In genomic region chr20:23125625-23126191, GRCh38 we compare ENCODE assay signal across 10 cellular contexts. TPM values are rescaled to one million over a fixed set of nuclear protein-coding genes. Genes with fewer than 3 reads are reported as not detected.
A peak's percentile ranks its signal among the peaks of the same experiment; 100 is the strongest.
DNase-seq lines count a peak whose midpoint lies in the region; ATAC-seq and TF ChIP-seq lines count a peak whose summit lies in the region.
"Had no signal": no experiment of that assay in that cellular context is flagged by ENCODE, and none has a peak within 500 bp of the region (broad histone marks: within the 10 kb centered on the region; RNA-seq: fewer than 3 reads in every experiment).

No MANE protein-coding gene starts in this region.

- DNase-seq in KBM-7, result peak; percentile 73
- DNase-seq in mucosa of descending colon, result peak in 1 of 3 donors; percentile 68
- no peak for DNase-seq in T-helper 9 cell
- no peak for DNase-seq in activated naive CD4-positive, alpha-beta T cell treated with anti-CD3 and anti-CD28 coated beads for 36 hours
- DNase-seq: H9, nephron progenitor cell had no signal

- peak; percentile 66 for ATAC-seq in mucosa of descending colon
- ATAC-seq in HG03565 (IDR thresholded peaks at IDR 0.05; ENCODE audit: unreplicated experiment), result no peak
- ATAC-seq in HG03025 (IDR thresholded peaks at IDR 0.05; ENCODE audit: low FRiP score, unreplicated experiment), result no peak

- in situ Hi-C loops in KBM-7 (cut with MboI; ENCODE audit: low pct_unique_long_range_greater_than_20kb, low sequenced_read_pairs), result no loop called here

- H3K4me3 Mint-ChIP-seq in dendritic cell treated with granulocyte-macrophage colony-stimulating factor and Interleukin-4, amounts not matched to agents 40 ng/mL and 50 ng/mL, for 4 days, result no peak overlapping the region
- H3K4me3 Mint-ChIP-seq in activated naive CD4-positive, alpha-beta T cell treated with anti-CD3 and anti-CD28 coated beads for 36 hours, result no peak overlapping the region
- H3K4me3 Mint-ChIP-seq: H9, nephron progenitor cell had no signal

- H3K36me3 ChIP-seq in BLaER1 treated with 17β-estradiol and CSF1 and Interleukin-3, amounts not matched to agents 10 nM and 100 nM, result no peaks in the 10 kb centered on the region
- no peaks in the 10 kb centered on the region for H3K36me3 ChIP-seq in mucosa of descending colon (ENCODE audit: low read depth)

- H3K27ac Mint-ChIP-seq in dendritic cell treated with granulocyte-macrophage colony-stimulating factor and Interleukin-4, amounts not matched to agents 40 ng/mL and 50 ng/mL, for 4 days, result peak overlapping the region; percentile 96
- no peak overlapping the region for H3K27ac Mint-ChIP-seq in activated naive CD4-positive, alpha-beta T cell treated with anti-CD3 and anti-CD28 coated beads for 36 hours

- no peaks in the 10 kb centered on the region for H3K27me3 Mint-ChIP-seq in dendritic cell treated with granulocyte-macrophage colony-stimulating factor and Interleukin-4, amounts not matched to agents 40 ng/mL and 50 ng/mL, for 4 days
- peaks cover 3% of the 10 kb centered on the region for H3K27me3 Mint-ChIP-seq in activated naive CD4-positive, alpha-beta T cell treated with anti-CD3 and anti-CD28 coated beads for 36 hours (ENCODE audit: low read depth)

- intact Hi-C loops in dendritic cell treated with granulocyte-macrophage colony-stimulating factor and Interleukin-4, amounts not matched to agents 40 ng/mL and 50 ng/mL, for 4 days (cut with micrococcal nuclease), result no loop called here
- intact Hi-C loops in mucosa of descending colon (cut with DNase I, micrococcal nuclease), result no loop called here
- intact Hi-C loops in activated naive CD4-positive, alpha-beta T cell treated with anti-CD3 and anti-CD28 coated beads for 36 hours (cut with micrococcal nuclease), result no loop called here

- peak overlapping the region in 3 of 10 experiments; percentile 28 to 56 (median 31); a peak in 5 of 20 replicates for H3K4me3 ChIP-seq in BLaER1 treated with 17β-estradiol and CSF1 and Interleukin-3, amounts not matched to agents 10 nM and 100 nM
- no peak overlapping the region for H3K4me3 ChIP-seq in mucosa of descending colon

- H3K9me3 ChIP-seq in BLaER1 treated with 17β-estradiol and CSF1 and Interleukin-3, amounts not matched to agents 10 nM and 100 nM (replicated peaks in 1 of 11), result no peaks in the 10 kb centered on the region
- H3K9me3 ChIP-seq in mucosa of descending colon, result no peaks in the 10 kb centered on the region

- H3K36me3 Mint-ChIP-seq in dendritic cell treated with granulocyte-macrophage colony-stimulating factor and Interleukin-4, amounts not matched to agents 40 ng/mL and 50 ng/mL, for 4 days (ENCODE audit: low read depth), result no peaks in the 10 kb centered on the region
- H3K36me3 Mint-ChIP-seq in activated naive CD4-positive, alpha-beta T cell treated with anti-CD3 and anti-CD28 coated beads for 36 hours (ENCODE audit: low read depth), result no peaks in the 10 kb centered on the region

- TF ChIP-seq CTCF in mucosa of descending colon (IDR thresholded peaks at IDR 0.05), result no peak

- H3K27me3 ChIP-seq in BLaER1 treated with 17β-estradiol and CSF1 and Interleukin-3, amounts not matched to agents 10 nM and 100 nM, result no peaks in the 10 kb centered on the region

- peak overlapping the region; percentile 79 to 98 (median 93) for H3K9ac ChIP-seq in BLaER1 treated with 17β-estradiol and CSF1 and Interleukin-3, amounts not matched to agents 10 nM and 100 nM

- H3K4me2 ChIP-seq in BLaER1 treated with 17β-estradiol and CSF1 and Interleukin-3, amounts not matched to agents 10 nM and 100 nM, result peak overlapping the region; percentile 82 to 98 (median 90)

- H3K4me1 Mint-ChIP-seq in dendritic cell treated with granulocyte-macrophage colony-stimulating factor and Interleukin-4, amounts not matched to agents 40 ng/mL and 50 ng/mL, for 4 days (ENCODE audit: low read depth), result peaks cover 93% of the 10 kb centered on the region
- no peaks in the 10 kb centered on the region for H3K4me1 Mint-ChIP-seq in activated naive CD4-positive, alpha-beta T cell treated with anti-CD3 and anti-CD28 coated beads for 36 hours (ENCODE audit: low read depth)

- H3K27ac ChIP-seq in BLaER1 treated with 17β-estradiol and CSF1 and Interleukin-3, amounts not matched to agents 10 nM and 100 nM, result peak overlapping the region; percentile 83 to 100 (median 99)

- peaks cover 86 to 98% (median 95%) of the 10 kb centered on the region in 10 experiments for H3K4me1 ChIP-seq in BLaER1 treated with 17β-estradiol and CSF1 and Interleukin-3, amounts not matched to agents 10 nM and 100 nM
- H3K4me1 ChIP-seq in mucosa of descending colon (ENCODE audit: low read depth), result no peaks in the 10 kb centered on the region

- CTCF ChIA-PET in activated naive CD4-positive, alpha-beta T cell treated with anti-CD3 and anti-CD28 coated beads for 36 hours (lab: Charles Lee), result no interaction called here

- H3K9me3 Mint-ChIP-seq in dendritic cell treated with granulocyte-macrophage colony-stimulating factor and Interleukin-4, amounts not matched to agents 40 ng/mL and 50 ng/mL, for 4 days, result no peaks in the 10 kb centered on the region
- H3K9me3 Mint-ChIP-seq in activated naive CD4-positive, alpha-beta T cell treated with anti-CD3 and anti-CD28 coated beads for 36 hours, result no peaks in the 10 kb centered on the region
- H3K9me3 Mint-ChIP-seq: H9, nephron progenitor cell had no signal

- no peaks in the 10 kb centered on the region for H4K20me1 ChIP-seq in BLaER1 treated with 17β-estradiol and CSF1 and Interleukin-3, amounts not matched to agents 10 nM and 100 nM

RNA-seq across cellular contexts. Expression of gene CD93, which starts 39.6 kb away (rescaled TPM):
- 10 to 100 TPM in 2 of 3 donors, 1 to 10 TPM in 1; 7.6 to 24.2 (median 20.1) TPM for total RNA-seq in mucosa of descending colon
- total RNA-seq in activated naive CD4-positive, alpha-beta T cell treated with anti-CD3 and anti-CD28 coated beads for 36 hours, result under 1 TPM in 1 of 2 experiments, not detected in 1; 0.05 TPM
- total RNA-seq: H9 had no signal

Comparison
In these comparisons a context has a peak if more than half of its experiments do, and no peak if none do; other contexts are left out.
1. RNA of gene CD93, which starts 39.6 kb away (total RNA-seq): 7.6 to 24.2 TPM in mucosa of descending colon; 0.05 TPM in activated naive CD4-positive, alpha-beta T cell treated with anti-CD3 and anti-CD28 coated beads for 36 hours; every median in the first group is over 4 times any median in the second.